1 cellular context compared by ENCODE assay signal in the genomic region with DNA sequence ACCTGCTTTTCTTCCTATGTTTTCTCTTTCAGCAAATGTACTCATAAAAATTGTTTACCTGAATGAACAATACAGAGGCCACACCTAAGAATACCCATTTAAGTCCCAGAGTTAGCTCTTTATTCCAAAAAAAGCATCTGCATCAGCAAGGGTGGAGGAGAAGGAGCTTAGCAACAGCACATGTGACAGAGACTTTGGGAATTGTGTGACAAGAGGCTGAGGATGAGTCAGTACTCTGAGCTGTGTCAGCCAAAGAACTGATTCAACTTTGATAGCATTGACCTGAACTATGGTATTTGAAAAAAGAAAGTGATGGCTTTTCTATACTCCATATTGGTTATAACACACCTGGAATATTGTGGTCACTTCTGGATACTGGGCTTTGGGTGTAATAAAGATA.
TF ChIP-seq lines count a peak whose summit lies in the region.

No MANE protein-coding gene starts in this region.

TF ChIP-seq in K562, 482 proteins besides CTCF, POLR2A, EP300 and RAD21 (continued from another document):
- TF ChIP-seq, protein P1, sequence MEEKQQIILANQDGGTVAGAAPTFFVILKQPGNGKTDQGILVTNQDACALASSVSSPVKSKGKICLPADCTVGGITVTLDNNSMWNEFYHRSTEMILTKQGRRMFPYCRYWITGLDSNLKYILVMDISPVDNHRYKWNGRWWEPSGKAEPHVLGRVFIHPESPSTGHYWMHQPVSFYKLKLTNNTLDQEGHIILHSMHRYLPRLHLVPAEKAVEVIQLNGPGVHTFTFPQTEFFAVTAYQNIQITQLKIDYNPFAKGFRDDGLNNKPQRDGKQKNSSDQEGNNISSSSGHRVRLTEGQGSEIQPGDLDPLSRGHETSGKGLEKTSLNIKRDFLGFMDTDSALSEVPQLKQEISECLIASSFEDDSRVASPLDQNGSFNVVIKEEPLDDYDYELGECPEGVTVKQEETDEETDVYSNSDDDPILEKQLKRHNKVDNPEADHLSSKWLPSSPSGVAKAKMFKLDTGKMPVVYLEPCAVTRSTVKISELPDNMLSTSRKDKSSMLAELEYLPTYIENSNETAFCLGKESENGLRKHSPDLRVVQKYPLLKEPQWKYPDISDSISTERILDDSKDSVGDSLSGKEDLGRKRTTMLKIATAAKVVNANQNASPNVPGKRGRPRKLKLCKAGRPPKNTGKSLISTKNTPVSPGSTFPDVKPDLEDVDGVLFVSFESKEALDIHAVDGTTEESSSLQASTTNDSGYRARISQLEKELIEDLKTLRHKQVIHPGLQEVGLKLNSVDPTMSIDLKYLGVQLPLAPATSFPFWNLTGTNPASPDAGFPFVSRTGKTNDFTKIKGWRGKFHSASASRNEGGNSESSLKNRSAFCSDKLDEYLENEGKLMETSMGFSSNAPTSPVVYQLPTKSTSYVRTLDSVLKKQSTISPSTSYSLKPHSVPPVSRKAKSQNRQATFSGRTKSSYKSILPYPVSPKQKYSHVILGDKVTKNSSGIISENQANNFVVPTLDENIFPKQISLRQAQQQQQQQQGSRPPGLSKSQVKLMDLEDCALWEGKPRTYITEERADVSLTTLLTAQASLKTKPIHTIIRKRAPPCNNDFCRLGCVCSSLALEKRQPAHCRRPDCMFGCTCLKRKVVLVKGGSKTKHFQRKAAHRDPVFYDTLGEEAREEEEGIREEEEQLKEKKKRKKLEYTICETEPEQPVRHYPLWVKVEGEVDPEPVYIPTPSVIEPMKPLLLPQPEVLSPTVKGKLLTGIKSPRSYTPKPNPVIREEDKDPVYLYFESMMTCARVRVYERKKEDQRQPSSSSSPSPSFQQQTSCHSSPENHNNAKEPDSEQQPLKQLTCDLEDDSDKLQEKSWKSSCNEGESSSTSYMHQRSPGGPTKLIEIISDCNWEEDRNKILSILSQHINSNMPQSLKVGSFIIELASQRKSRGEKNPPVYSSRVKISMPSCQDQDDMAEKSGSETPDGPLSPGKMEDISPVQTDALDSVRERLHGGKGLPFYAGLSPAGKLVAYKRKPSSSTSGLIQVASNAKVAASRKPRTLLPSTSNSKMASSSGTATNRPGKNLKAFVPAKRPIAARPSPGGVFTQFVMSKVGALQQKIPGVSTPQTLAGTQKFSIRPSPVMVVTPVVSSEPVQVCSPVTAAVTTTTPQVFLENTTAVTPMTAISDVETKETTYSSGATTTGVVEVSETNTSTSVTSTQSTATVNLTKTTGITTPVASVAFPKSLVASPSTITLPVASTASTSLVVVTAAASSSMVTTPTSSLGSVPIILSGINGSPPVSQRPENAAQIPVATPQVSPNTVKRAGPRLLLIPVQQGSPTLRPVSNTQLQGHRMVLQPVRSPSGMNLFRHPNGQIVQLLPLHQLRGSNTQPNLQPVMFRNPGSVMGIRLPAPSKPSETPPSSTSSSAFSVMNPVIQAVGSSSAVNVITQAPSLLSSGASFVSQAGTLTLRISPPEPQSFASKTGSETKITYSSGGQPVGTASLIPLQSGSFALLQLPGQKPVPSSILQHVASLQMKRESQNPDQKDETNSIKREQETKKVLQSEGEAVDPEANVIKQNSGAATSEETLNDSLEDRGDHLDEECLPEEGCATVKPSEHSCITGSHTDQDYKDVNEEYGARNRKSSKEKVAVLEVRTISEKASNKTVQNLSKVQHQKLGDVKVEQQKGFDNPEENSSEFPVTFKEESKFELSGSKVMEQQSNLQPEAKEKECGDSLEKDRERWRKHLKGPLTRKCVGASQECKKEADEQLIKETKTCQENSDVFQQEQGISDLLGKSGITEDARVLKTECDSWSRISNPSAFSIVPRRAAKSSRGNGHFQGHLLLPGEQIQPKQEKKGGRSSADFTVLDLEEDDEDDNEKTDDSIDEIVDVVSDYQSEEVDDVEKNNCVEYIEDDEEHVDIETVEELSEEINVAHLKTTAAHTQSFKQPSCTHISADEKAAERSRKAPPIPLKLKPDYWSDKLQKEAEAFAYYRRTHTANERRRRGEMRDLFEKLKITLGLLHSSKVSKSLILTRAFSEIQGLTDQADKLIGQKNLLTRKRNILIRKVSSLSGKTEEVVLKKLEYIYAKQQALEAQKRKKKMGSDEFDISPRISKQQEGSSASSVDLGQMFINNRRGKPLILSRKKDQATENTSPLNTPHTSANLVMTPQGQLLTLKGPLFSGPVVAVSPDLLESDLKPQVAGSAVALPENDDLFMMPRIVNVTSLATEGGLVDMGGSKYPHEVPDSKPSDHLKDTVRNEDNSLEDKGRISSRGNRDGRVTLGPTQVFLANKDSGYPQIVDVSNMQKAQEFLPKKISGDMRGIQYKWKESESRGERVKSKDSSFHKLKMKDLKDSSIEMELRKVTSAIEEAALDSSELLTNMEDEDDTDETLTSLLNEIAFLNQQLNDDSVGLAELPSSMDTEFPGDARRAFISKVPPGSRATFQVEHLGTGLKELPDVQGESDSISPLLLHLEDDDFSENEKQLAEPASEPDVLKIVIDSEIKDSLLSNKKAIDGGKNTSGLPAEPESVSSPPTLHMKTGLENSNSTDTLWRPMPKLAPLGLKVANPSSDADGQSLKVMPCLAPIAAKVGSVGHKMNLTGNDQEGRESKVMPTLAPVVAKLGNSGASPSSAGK (IDR thresholded peaks at IDR 0.05): no peak
- TF ChIP-seq DNMT1 (IDR thresholded peaks at IDR 0.05): no peak
- no peak for TF ChIP-seq ZNF253 (CRISPR knock-in tag; conservative IDR thresholded peaks at IDR 0.05)
- no peak for TF ChIP-seq SETDB1 (IDR thresholded peaks at IDR 0.05; ENCODE audit: low read length)
- no peak for TF ChIP-seq RBFOX2 (IDR thresholded peaks at IDR 0.05; ENCODE audit: low read depth, low read length)
- TF ChIP-seq KDM1A (IDR thresholded peaks at IDR 0.05): peak; percentile 29; a peak in 3 of 4 replicates
- no peak for TF ChIP-seq ZBTB1 (CRISPR knock-in tag; IDR thresholded peaks at IDR 0.05; ENCODE audit: borderline replicate concordance, low read depth)
- TF ChIP-seq ZNF507 (tag; conservative IDR thresholded peaks at IDR 0.05): no peak
- no peak for TF ChIP-seq TCF7L2 (IDR thresholded peaks at IDR 0.05; ENCODE audit: low read depth, low read length)
- TF ChIP-seq, protein P2, sequence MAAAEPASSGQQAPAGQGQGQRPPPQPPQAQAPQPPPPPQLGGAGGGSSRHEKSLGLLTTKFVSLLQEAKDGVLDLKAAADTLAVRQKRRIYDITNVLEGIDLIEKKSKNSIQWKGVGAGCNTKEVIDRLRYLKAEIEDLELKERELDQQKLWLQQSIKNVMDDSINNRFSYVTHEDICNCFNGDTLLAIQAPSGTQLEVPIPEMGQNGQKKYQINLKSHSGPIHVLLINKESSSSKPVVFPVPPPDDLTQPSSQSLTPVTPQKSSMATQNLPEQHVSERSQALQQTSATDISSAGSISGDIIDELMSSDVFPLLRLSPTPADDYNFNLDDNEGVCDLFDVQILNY (CRISPR knock-in tag; IDR thresholded peaks at IDR 0.05): no peak
- no peak for TF ChIP-seq SREBF2 (CRISPR knock-in tag; IDR thresholded peaks at IDR 0.05)
- peak; percentile 50 for TF ChIP-seq RFX1 (IDR thresholded peaks at IDR 0.05)
- no peak for TF ChIP-seq TRIM24 (IDR thresholded peaks at IDR 0.05)
- no peak for TF ChIP-seq ZNF217 (CRISPR knock-in tag; IDR thresholded peaks at IDR 0.05)
- TF ChIP-seq FOXA3 (CRISPR knock-in tag; conservative IDR thresholded peaks at IDR 0.05 in 1 of 2, IDR thresholded peaks at IDR 0.05 in 1 of 2): no peak
- no peak for TF ChIP-seq SP1 (CRISPR knock-in tag; IDR thresholded peaks at IDR 0.05)
- no peak for TF ChIP-seq ZBTB7A (IDR thresholded peaks at IDR 0.05; ENCODE audit: borderline replicate concordance, control insufficient read depth, low read depth, low read length)
- TF ChIP-seq PCBP2 (IDR thresholded peaks at IDR 0.05; ENCODE audit: low read depth, low read length, poor library complexity, severe bottlenecking): no peak
- TF ChIP-seq, protein P3, sequence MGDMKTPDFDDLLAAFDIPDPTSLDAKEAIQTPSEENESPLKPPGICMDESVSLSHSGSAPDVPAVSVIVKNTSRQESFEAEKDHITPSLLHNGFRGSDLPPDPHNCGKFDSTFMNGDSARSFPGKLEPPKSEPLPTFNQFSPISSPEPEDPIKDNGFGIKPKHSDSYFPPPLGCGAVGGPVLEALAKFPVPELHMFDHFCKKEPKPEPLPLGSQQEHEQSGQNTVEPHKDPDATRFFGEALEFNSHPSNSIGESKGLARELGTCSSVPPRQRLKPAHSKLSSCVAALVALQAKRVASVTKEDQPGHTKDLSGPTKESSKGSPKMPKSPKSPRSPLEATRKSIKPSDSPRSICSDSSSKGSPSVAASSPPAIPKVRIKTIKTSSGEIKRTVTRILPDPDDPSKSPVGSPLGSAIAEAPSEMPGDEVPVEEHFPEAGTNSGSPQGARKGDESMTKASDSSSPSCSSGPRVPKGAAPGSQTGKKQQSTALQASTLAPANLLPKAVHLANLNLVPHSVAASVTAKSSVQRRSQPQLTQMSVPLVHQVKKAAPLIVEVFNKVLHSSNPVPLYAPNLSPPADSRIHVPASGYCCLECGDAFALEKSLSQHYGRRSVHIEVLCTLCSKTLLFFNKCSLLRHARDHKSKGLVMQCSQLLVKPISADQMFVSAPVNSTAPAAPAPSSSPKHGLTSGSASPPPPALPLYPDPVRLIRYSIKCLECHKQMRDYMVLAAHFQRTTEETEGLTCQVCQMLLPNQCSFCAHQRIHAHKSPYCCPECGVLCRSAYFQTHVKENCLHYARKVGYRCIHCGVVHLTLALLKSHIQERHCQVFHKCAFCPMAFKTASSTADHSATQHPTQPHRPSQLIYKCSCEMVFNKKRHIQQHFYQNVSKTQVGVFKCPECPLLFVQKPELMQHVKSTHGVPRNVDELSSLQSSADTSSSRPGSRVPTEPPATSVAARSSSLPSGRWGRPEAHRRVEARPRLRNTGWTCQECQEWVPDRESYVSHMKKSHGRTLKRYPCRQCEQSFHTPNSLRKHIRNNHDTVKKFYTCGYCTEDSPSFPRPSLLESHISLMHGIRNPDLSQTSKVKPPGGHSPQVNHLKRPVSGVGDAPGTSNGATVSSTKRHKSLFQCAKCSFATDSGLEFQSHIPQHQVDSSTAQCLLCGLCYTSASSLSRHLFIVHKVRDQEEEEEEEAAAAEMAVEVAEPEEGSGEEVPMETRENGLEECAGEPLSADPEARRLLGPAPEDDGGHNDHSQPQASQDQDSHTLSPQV (IDR thresholded peaks at IDR 0.05): no peak
- TF ChIP-seq MBD2 (IDR thresholded peaks at IDR 0.05; ENCODE audit: borderline replicate concordance, low read depth): no peak
- TF ChIP-seq HMG20A (CRISPR knock-in tag; conservative IDR thresholded peaks at IDR 0.05): no peak
- peak; percentile 78; the same call in 1 of the 2 replicates for TF ChIP-seq JUND (IDR thresholded peaks at IDR 0.05; ENCODE audit: borderline replicate concordance, low read depth, low read length)
- TF ChIP-seq JUND (tag; IDR thresholded peaks at IDR 0.05; ENCODE audit: borderline replicate concordance, low read depth, low read length): peak; percentile 62; the same call in 2 of the 3 replicates
- no peak for TF ChIP-seq THRAP3 (IDR thresholded peaks at IDR 0.05; ENCODE audit: borderline replicate concordance)
- TF ChIP-seq RBM14 (IDR thresholded peaks at IDR 0.05; ENCODE audit: borderline replicate concordance, insufficient read depth, low read depth, low read length): no peak
- TF ChIP-seq YY1 (IDR thresholded peaks at IDR 0.05; ENCODE audit: borderline replicate concordance in 1 of 3, control insufficient read depth in 1 of 3, extremely low read depth in 1 of 3, insufficient read depth in 3 of 3, insufficient read length in 1 of 3, insufficient replicate concordance in 2 of 3, low read depth in 1 of 3, low read length in 2 of 3): no peak
- TF ChIP-seq CCNT2 (IDR thresholded peaks at IDR 0.05; ENCODE audit: borderline replicate concordance, extremely low read depth, insufficient read length, low read depth, low read length): no peak
- no peak for TF ChIP-seq ZNF583 (CRISPR knock-in tag; IDR thresholded peaks at IDR 0.05)
- TF ChIP-seq ETV5 (CRISPR knock-in tag; IDR thresholded peaks at IDR 0.05; ENCODE audit: low read depth): no peak
- no peak for TF ChIP-seq NFRKB (IDR thresholded peaks at IDR 0.05; ENCODE audit: low read depth)
- TF ChIP-seq PRMT5 (CRISPR knock-in tag; IDR thresholded peaks at IDR 0.05): no peak
- no peak for TF ChIP-seq TARDBP (IDR thresholded peaks at IDR 0.05)
- peak; percentile 17; the same call in 1 of the 2 replicates for TF ChIP-seq SMARCA4 (IDR thresholded peaks at IDR 0.05)
